In the genomic region with DNA sequence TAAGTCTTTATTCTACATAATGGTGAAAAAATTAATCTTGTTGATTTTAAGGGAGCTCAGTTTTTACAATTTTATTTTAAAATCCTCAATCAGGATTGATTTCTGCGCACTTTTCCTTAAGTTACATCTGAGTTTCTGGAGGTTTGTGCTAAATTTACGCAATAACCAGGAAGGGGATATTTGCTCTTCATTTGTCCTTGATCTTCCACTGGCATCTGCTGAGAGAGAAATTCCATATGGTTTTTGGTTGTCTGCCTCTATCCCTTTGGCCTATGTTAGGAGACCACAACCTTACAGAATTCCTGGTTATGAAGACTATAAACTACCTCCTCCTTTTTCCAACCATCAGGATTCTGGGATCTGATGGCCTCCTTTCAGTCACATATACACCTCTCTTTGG, we compare ENCODE assay signal across 26 cellular contexts. TPM values are rescaled to one million over a fixed set of nuclear protein-coding genes. Genes with fewer than 3 reads are reported as not detected.
DNase-seq lines count a peak whose midpoint lies in the region; ATAC-seq, FAIRE-seq and TF ChIP-seq lines count a peak whose summit lies in the region.
"Had no signal": no experiment of that assay in that cellular context is flagged by ENCODE, and none has a peak within 500 bp of the region (broad histone marks: within the 10 kb centered on the region; RNA-seq: fewer than 3 reads in every experiment).

No MANE protein-coding gene starts in this region.

- TF ChIP-seq CTCF in HepG2 (CRISPR knock-in tag; IDR thresholded peaks at IDR 0.05), result no peak
- no peak for TF ChIP-seq CTCF in right lobe of liver (IDR thresholded peaks at IDR 0.05)
- no peak for TF ChIP-seq CTCF in K562 (IDR thresholded peaks at IDR 0.05 in 2 of 3, conservative IDR thresholded peaks at IDR 0.05 in 1 of 3; ENCODE audit: insufficient read depth in 2 of 3, low read depth in 1 of 3, low read length in 3 of 3)
- TF ChIP-seq CTCF in keratinocyte (optimal IDR thresholded peaks at IDR 0.05 in 1 of 3, IDR thresholded peaks at IDR 0.05 in 1 of 3, conservative IDR thresholded peaks at IDR 0.05 in 1 of 3; ENCODE audit: extremely low read depth in 1 of 3, insufficient read depth in 2 of 3, low read length in 3 of 3), result no peak
- TF ChIP-seq CTCF in neural progenitor cell (IDR thresholded peaks at IDR 0.05), result no peak
- TF ChIP-seq CTCF in testis (IDR thresholded peaks at IDR 0.05), result no peak

- H3K27ac Mint-ChIP-seq in neural progenitor cell, result no peak overlapping the region
- H3K27ac Mint-ChIP-seq: CD4-positive, CD25-positive, alpha-beta regulatory T cell; CD8-positive, alpha-beta memory T cell had no signal

- H3K4me3 ChIP-seq in HepG2 (replicated peaks in 1 of 3; ENCODE audit: insufficient read depth in 1 of 3, low read depth in 2 of 3, low read length in 3 of 3), result no peak overlapping the region
- no peak overlapping the region for H3K4me3 ChIP-seq in right lobe of liver
- H3K4me3 ChIP-seq in K562, result no peak overlapping the region
- H3K4me3 ChIP-seq in keratinocyte (ENCODE audit: control insufficient read depth in 2 of 3, extremely low read depth in 1 of 3, insufficient read depth in 2 of 3, low read depth in 1 of 3, low read length in 3 of 3), result no peak overlapping the region
- no peak overlapping the region for H3K4me3 ChIP-seq in neural progenitor cell
- no peak overlapping the region for H3K4me3 ChIP-seq in testis
- H3K4me3 ChIP-seq: BLaER1, GM12878 had no signal

- H3K27me3 ChIP-seq in HepG2 (ENCODE audit: control insufficient read depth in 1 of 2, insufficient read depth in 2 of 2, low read length in 2 of 2), result no peaks in the 10 kb centered on the region
- no peaks in the 10 kb centered on the region for H3K27me3 ChIP-seq in right lobe of liver
- no peaks in the 10 kb centered on the region for H3K27me3 ChIP-seq in K562 (ENCODE audit: control insufficient read depth in 2 of 2, insufficient read depth in 2 of 2, low read length in 2 of 2)
- no peaks in the 10 kb centered on the region for H3K27me3 ChIP-seq in keratinocyte (ENCODE audit: control insufficient read depth, extremely low read depth, insufficient read depth, low read length)
- no peaks in the 10 kb centered on the region for H3K27me3 ChIP-seq in neural progenitor cell
- no peaks in the 10 kb centered on the region for H3K27me3 ChIP-seq in testis
- H3K27me3 ChIP-seq: BLaER1 had no signal

- TF ChIP-seq EP300 in HepG2 (IDR thresholded peaks at IDR 0.05; ENCODE audit: low read depth in 2 of 2, low read length in 2 of 2), result no peak
- TF ChIP-seq EP300 in HepG2 (CRISPR knock-in tag; IDR thresholded peaks at IDR 0.05; ENCODE audit: borderline replicate concordance), result no peak
- TF ChIP-seq EP300 in K562 (IDR thresholded peaks at IDR 0.05; ENCODE audit: low read length), result no peak

- no peaks in the 10 kb centered on the region for H3K9me3 ChIP-seq in HepG2 (ENCODE audit: low read length)
- no peaks in the 10 kb centered on the region for H3K9me3 ChIP-seq in right lobe of liver
- no peaks in the 10 kb centered on the region for H3K9me3 ChIP-seq in K562 (replicated peaks; ENCODE audit: control insufficient read depth, insufficient read depth, low read depth, low read length)
- H3K9me3 ChIP-seq in keratinocyte (ENCODE audit: control insufficient read depth, low read depth, low read length), result no peaks in the 10 kb centered on the region
- no peaks in the 10 kb centered on the region for H3K9me3 ChIP-seq in neural progenitor cell (ENCODE audit: low read depth)
- no peaks in the 10 kb centered on the region for H3K9me3 ChIP-seq in testis
- H3K9me3 ChIP-seq: BE2C, BLaER1 had no signal

- CTCF ChIA-PET in HepG2 (lab: Yijun Ruan, JAX; ENCODE audit: low intra/inter-chr PET ratio, low total read pairs), result no interaction called here
- CTCF ChIA-PET in K562 (lab: Yijun Ruan, JAX; ENCODE audit: low intra/inter-chr PET ratio), result no interaction called here

- H3K4me2 ChIP-seq in HepG2 (ENCODE audit: low read depth, low read length) (no peak overlapping the region), K562 (ENCODE audit: insufficient read depth, low read length) (no peak overlapping the region), keratinocyte (ENCODE audit: control insufficient read depth, extremely low read depth, insufficient read depth, low read depth, low read length) (no peak overlapping the region), neural progenitor cell (no peak overlapping the region)
- H3K4me2 ChIP-seq: BLaER1 had no signal

- no peaks in the 10 kb centered on the region for H3K9me3 Mint-ChIP-seq in neural progenitor cell
- H3K9me3 Mint-ChIP-seq: CD4-positive, CD25-positive, alpha-beta regulatory T cell; CD8-positive, alpha-beta memory T cell had no signal

- H4K20me1 ChIP-seq in HepG2 (ENCODE audit: insufficient read depth, low read length), result no peaks in the 10 kb centered on the region
- no peaks in the 10 kb centered on the region for H4K20me1 ChIP-seq in K562 (replicated peaks; ENCODE audit: control insufficient read depth, insufficient read depth, low read length)
- H4K20me1 ChIP-seq in keratinocyte (ENCODE audit: control insufficient read depth, extremely low read depth, insufficient read depth, low read length), result no peaks in the 10 kb centered on the region
- H4K20me1 ChIP-seq in neural progenitor cell (ENCODE audit: low read depth), result no peaks in the 10 kb centered on the region
- H4K20me1 ChIP-seq: BLaER1 had no signal

- no peaks in the 10 kb centered on the region for H3K9me1 ChIP-seq in K562 (ENCODE audit: control insufficient read depth, insufficient read depth, low read length)
- H3K9me1 ChIP-seq in keratinocyte (ENCODE audit: control insufficient read depth, extremely low read depth, insufficient read depth, low read length), result no peaks in the 10 kb centered on the region

- H3K9ac ChIP-seq in HepG2 (ENCODE audit: insufficient read depth, low read depth, low read length), result no peak overlapping the region
- no peak overlapping the region for H3K9ac ChIP-seq in K562 (ENCODE audit: insufficient read depth in 1 of 2, low read depth in 2 of 2, low read length in 2 of 2)
- H3K9ac ChIP-seq in keratinocyte (ENCODE audit: control insufficient read depth, extremely low read depth, insufficient read depth, low read length), result no peak overlapping the region
- H3K9ac ChIP-seq in neural progenitor cell, result no peak overlapping the region
- H3K9ac ChIP-seq: BLaER1 had no signal

- no peak overlapping the region for H3K4me3 Mint-ChIP-seq in neural progenitor cell
- H3K4me3 Mint-ChIP-seq: CD14-positive monocyte; CD4-positive, alpha-beta memory T cell; CD4-positive, CD25-positive, alpha-beta regulatory T cell; CD8-positive, alpha-beta memory T cell had no signal

- dilution Hi-C loops in keratinocyte (cut with MboI; ENCODE audit: extremely low pct_ligation_motif_present, low sequenced_read_pairs), result no loop called here

- TF ChIP-seq RAD21 in HepG2 (CRISPR knock-in tag; IDR thresholded peaks at IDR 0.05), result no peak
- no peak for TF ChIP-seq RAD21 in K562 (CRISPR knock-in tag; conservative IDR thresholded peaks at IDR 0.05 in 1 of 2, IDR thresholded peaks at IDR 0.05 in 1 of 2)

- DNase-seq in HepG2 (ENCODE audit: low spot score) (peak; percentile 47), right lobe of liver (no peak), K562 (ENCODE audit: extremely low read depth in 1 of 4, low spot score in 3 of 4) (no peak), keratinocyte (ENCODE audit: low read depth, low spot score) (no peak), neural progenitor cell (ENCODE audit: low spot score) (no peak), testis (no peak)
- DNase-seq: 8988T; ACHN; BE2C; C1 segment of cervical spinal cord; CD4-positive, alpha-beta memory T cell; CD4-positive, CD25-positive, alpha-beta regulatory T cell; CD8-positive, alpha-beta memory T cell; COR-L47; DMS 273 treated with DMSO at 0.1 percent for 48 hours; DMS153; DMS79; DND-41; EL; GDM1 had no signal

- no peaks in the 10 kb centered on the region for H3K79me2 ChIP-seq in HepG2 (ENCODE audit: insufficient read depth, low read length)
- no peaks in the 10 kb centered on the region for H3K79me2 ChIP-seq in K562 (ENCODE audit: control insufficient read depth, insufficient read depth, low read length)
- H3K79me2 ChIP-seq in keratinocyte (ENCODE audit: control insufficient read depth, insufficient read depth, low read length), result no peaks in the 10 kb centered on the region
- H3K79me2 ChIP-seq in neural progenitor cell (ENCODE audit: low read depth), result no peaks in the 10 kb centered on the region

- BruUV-seq in HepG2 (replicated peaks; lab: Mats Ljungman, UMichigan) (no TSS peak), K562 (replicated peaks; lab: Mats Ljungman, UMichigan) (no TSS peak)

- no peak for TF ChIP-seq POLR2A in HepG2 (IDR thresholded peaks at IDR 0.05; ENCODE audit: insufficient read depth in 1 of 2, low read depth in 2 of 2, low read length in 2 of 2)
- TF ChIP-seq POLR2A in right lobe of liver (IDR thresholded peaks at IDR 0.05), result no peak
- TF ChIP-seq POLR2A in K562 (conservative IDR thresholded peaks at IDR 0.05), result no peak
- TF ChIP-seq POLR2A in testis (IDR thresholded peaks at IDR 0.05), result no peak

- ATAC-seq in HepG2, result peak; percentile 67; the same call in 2 of the 3 replicates
- no peak for ATAC-seq in right lobe of liver
- ATAC-seq in K562, result no peak
- no peak for ATAC-seq in SK-N-SH treated with all-trans-retinoic acid at 6 μM for 48 hours
- no peak for ATAC-seq in GM21515 (IDR thresholded peaks at IDR 0.05; ENCODE audit: unreplicated experiment)
- ATAC-seq: GM12878 had no signal

- peaks cover 2% of the 10 kb centered on the region for H3K36me3 Mint-ChIP-seq in neural progenitor cell
- H3K36me3 Mint-ChIP-seq: CD14-positive monocyte; CD4-positive, alpha-beta memory T cell; CD4-positive, CD25-positive, alpha-beta regulatory T cell; CD8-positive, alpha-beta memory T cell had no signal

- H3F3A ChIP-seq in neural progenitor cell (ENCODE audit: low read depth), result no peaks in the 10 kb centered on the region

- intact Hi-C loops in HepG2 (cut with micrococcal nuclease; ENCODE audit: unreplicated experiment) (no loop called here), right lobe of liver (cut with DNase I) (no loop called here), K562 (cut with micrococcal nuclease) (no loop called here), testis (cut with DNase I; ENCODE audit: low total_unique reads) (no loop called here)

- WGBS in HepG2 (ENCODE audit: low lambda C conversion rate), result 96% methylated on average over 2 of the region's 2 CpGs
- WGBS in right lobe of liver (ENCODE audit: insufficient coverage, low coverage, low lambda C conversion rate, missing lambda C conversion rate), result 93% methylated on average over 2 of the region's 2 CpGs
- 84% methylated on average over 2 of the region's 2 CpGs for WGBS in K562 (ENCODE audit: insufficient coverage, low coverage, missing lambda C conversion rate)
- WGBS in testis, 2 donors, result 89 to 94% methylated on average over 2 of the region's 2 CpGs

- H3K4me1 Mint-ChIP-seq in neural progenitor cell, result peaks cover 6% of the 10 kb centered on the region
- H3K4me1 Mint-ChIP-seq: CD4-positive, alpha-beta memory T cell; CD4-positive, CD25-positive, alpha-beta regulatory T cell; CD8-positive, alpha-beta memory T cell had no signal

- FAIRE-seq in HepG2 (lab: Jason Lieb, UNC) (peak; percentile 73), K562 (lab: Jason Lieb, UNC) (no peak), keratinocyte (lab: Jason Lieb, UNC) (peak; percentile 32)
- FAIRE-seq: GM12878, GM18507 had no signal

- in situ Hi-C loops in HepG2 (cut with HindIII; ENCODE audit: extremely low pct_ligation_motif_present, low pct_unique_long_range_greater_than_20kb) (no loop called here), K562 (cut with MboI) (no loop called here)

- no peaks in the 10 kb centered on the region for H3K36me3 ChIP-seq in HepG2 (replicated peaks in 1 of 2; ENCODE audit: control insufficient read depth in 1 of 2, insufficient read depth in 2 of 2, low read length in 2 of 2)
- H3K36me3 ChIP-seq in right lobe of liver, result no peaks in the 10 kb centered on the region
- H3K36me3 ChIP-seq in K562 (ENCODE audit: control insufficient read depth, insufficient read depth, low read length), result no peaks in the 10 kb centered on the region
- no peaks in the 10 kb centered on the region for H3K36me3 ChIP-seq in keratinocyte (ENCODE audit: control insufficient read depth in 2 of 2, extremely low read depth in 1 of 2, insufficient read depth in 2 of 2, low read length in 2 of 2)
- no peaks in the 10 kb centered on the region for H3K36me3 ChIP-seq in neural progenitor cell
- H3K36me3 ChIP-seq in testis (ENCODE audit: low read depth, missing control alignments), result no peaks in the 10 kb centered on the region
- H3K36me3 ChIP-seq: BE2C, BLaER1 had no signal

- peaks cover 9% of the 10 kb centered on the region for H3K4me1 ChIP-seq in HepG2 (ENCODE audit: insufficient read depth, low read length)
- H3K4me1 ChIP-seq in right lobe of liver, result no peaks in the 10 kb centered on the region
- no peaks in the 10 kb centered on the region for H3K4me1 ChIP-seq in K562 (replicated peaks in 1 of 2; ENCODE audit: control insufficient read depth in 2 of 2, insufficient read depth in 2 of 2, low read length in 2 of 2)
- H3K4me1 ChIP-seq in keratinocyte (ENCODE audit: control insufficient read depth, extremely low read depth, insufficient read depth, low read length), result no peaks in the 10 kb centered on the region
- peaks cover 12% of the 10 kb centered on the region for H3K4me1 ChIP-seq in neural progenitor cell
- no peaks in the 10 kb centered on the region for H3K4me1 ChIP-seq in testis
- H3K4me1 ChIP-seq: BE2C, BLaER1 had no signal

- peaks cover 3% of the 10 kb centered on the region for H3K27me3 Mint-ChIP-seq in neural progenitor cell (ENCODE audit: insufficient read depth, low read depth)

- H3K27ac ChIP-seq in HepG2 (ENCODE audit: extremely low read length, insufficient read depth, low read length) (no peak overlapping the region), right lobe of liver (no peak overlapping the region), K562 (ENCODE audit: extremely low read depth, low read depth, low read length) (no peak overlapping the region), keratinocyte (ENCODE audit: control insufficient read depth, insufficient read depth, low read length) (no peak overlapping the region), neural progenitor cell (no peak overlapping the region), testis (no peak overlapping the region)
- H3K27ac ChIP-seq: BLaER1 had no signal

- POLR2A ChIA-PET in HepG2 (lab: Yijun Ruan, JAX), result no interaction called here
- POLR2A ChIA-PET in K562 (lab: Yijun Ruan, JAX), result interaction anchor here (1.2 kb wide), 1 partner anchor 9 kb away, joined by 3 read pairs; no protein-coding TSS in a partner anchor

- H2AFZ ChIP-seq in HepG2 (ENCODE audit: low read length) (no peak overlapping the region), K562 (ENCODE audit: low read depth, low read length) (0 out of 2 replicates have a peak overlapping the region, but pooled peaks have one; percentile 18), keratinocyte (ENCODE audit: control insufficient read depth, low read length) (no peak overlapping the region), neural progenitor cell (replicated peaks) (peak overlapping the region; percentile 17)

RNA-seq across cellular contexts. Expression of gene CDK6, which starts 20.1 kb away (rescaled TPM):
- 90.8 and 134 TPM in 2 replicates for total RNA-seq in HepG2 (2016; rRNA removed; fragmentation: Illumina TruSeq; extraction: Trizol)
- total RNA-seq in HepG2 (2016; cell fraction: cytosol; rRNA removed; fragmentation: Illumina TruSeq; extraction: Trizol; ENCODE audit: low read depth), result 5.1 and 5.5 TPM in 2 replicates
- total RNA-seq in HepG2 (2016; cell fraction: insoluble cytoplasmic fraction; rRNA removed; fragmentation: Illumina TruSeq; extraction: Trizol), result 84.9 and 123 TPM in 2 replicates
- total RNA-seq in HepG2 (2016; cell fraction: membrane; rRNA removed; fragmentation: Illumina TruSeq; extraction: Trizol), result 29.2 and 30.5 TPM in 2 replicates
- total RNA-seq in HepG2 (2016; cell fraction: nucleus; rRNA removed; fragmentation: Illumina TruSeq; extraction: Trizol), result 119 and 130 TPM in 2 replicates
- polyA plus RNA-seq in HepG2 (2011; rRNA removed), result 25.6 and 34.6 TPM in 2 replicates
- 18.5 and 23.7 TPM in 2 replicates for polyA plus RNA-seq in HepG2 (2011; cell fraction: cytosol; rRNA removed)
- polyA plus RNA-seq in HepG2 (2011; cell fraction: nucleus; rRNA removed), result 43.9 and 53.9 TPM in 2 replicates
- polyA plus RNA-seq in HepG2 (2012), result 20.9 and 27.3 TPM in 2 replicates
- polyA plus RNA-seq in HepG2 (2016; cell fraction: cytosol; fragmentation: Illumina TruSeq; extraction: Trizol; ENCODE audit: low read depth), result 1.4 and 1.7 TPM in 2 replicates
- 58.7 and 59.6 TPM in 2 replicates for polyA plus RNA-seq in HepG2 (2016; cell fraction: insoluble cytoplasmic fraction; fragmentation: Illumina TruSeq; extraction: Trizol; ENCODE audit: low read depth)
- polyA plus RNA-seq in HepG2 (2016; cell fraction: membrane; fragmentation: Illumina TruSeq; extraction: Trizol; ENCODE audit: low read depth), result 5.4 and 5.9 TPM in 2 replicates
- polyA plus RNA-seq in HepG2 (2016; cell fraction: nucleus; fragmentation: Illumina TruSeq; extraction: Trizol; ENCODE audit: insufficient read depth, low read depth), result 40.3 and 43.1 TPM in 2 replicates
- 69.1 and 135 TPM in 2 replicates for polyA minus RNA-seq in HepG2 (2011; rRNA and poly(A)+ RNA removed; ENCODE audit: low replicate concordance)
- 85.6 and 90.1 TPM in 2 replicates for polyA minus RNA-seq in HepG2 (2011; cell fraction: cytosol; rRNA and poly(A)+ RNA removed)
- polyA minus RNA-seq in HepG2 (2011; cell fraction: nucleus; rRNA and poly(A)+ RNA removed), result 219 and 264 TPM in 2 replicates
- 10 to 100 TPM in 5 of 6 experiments, 1 to 10 TPM in 1; 6.9 to 23.7 (median 17.0) TPM for total RNA-seq in right lobe of liver
- 85.3 and 114 TPM in 2 replicates for total RNA-seq in K562 (2011; cell fraction: chromatin; rRNA removed; ENCODE audit: low replicate concordance)
- total RNA-seq in K562 (2011; cell fraction: nucleolus; rRNA removed), result 56.5 and 61.6 TPM in 2 replicates
- total RNA-seq in K562 (2011; cell fraction: nucleoplasm; rRNA removed), result 58.1 and 77.3 TPM in 2 replicates
- 90.8 and 91.6 TPM in 2 replicates for total RNA-seq in K562 (2014; rRNA removed)
- 77.8 and 81.9 TPM in 2 replicates for total RNA-seq in K562 (2014; rRNA removed; fragmentation: Illumina TruSeq; extraction: Trizol)
- total RNA-seq in K562 (2015; rRNA removed; fragmentation: Illumina TruSeq; extraction: Trizol), result 62.2 and 63.9 TPM in 2 replicates
- 97.9 and 109 TPM in 2 replicates for total RNA-seq in K562 (2021)
- polyA plus RNA-seq in K562 (2011; rRNA removed), result 37.2 and 39.0 TPM in 2 replicates
- 26.0 and 31.7 TPM in 2 replicates for polyA plus RNA-seq in K562 (2011; cell fraction: cytosol; rRNA removed)
- 39.8 and 46.6 TPM in 2 replicates for polyA plus RNA-seq in K562 (2011; cell fraction: nucleus; rRNA removed)
- 14.5 and 19.6 TPM in 2 replicates for polyA plus RNA-seq in K562 (2012)
- polyA plus RNA-seq in K562 (2014; fragmentation: Illumina TruSeq; extraction: Trizol), result 37.1 and 44.4 TPM in 2 replicates
- polyA plus RNA-seq in K562 (2014; fragmentation: Nextera tagmentation; extraction: Ambion mirVana), result 10 to 100 TPM in 1 of 2 experiments, 1 to 10 TPM in 1; 7.6 to 15.0 TPM
- polyA plus RNA-seq in K562 (2014; rRNA removed), result 24.5 and 27.3 TPM in 2 replicates
- polyA minus RNA-seq in K562 (2011; rRNA and poly(A)+ RNA removed), result 108 and 112 TPM in 2 replicates
- 119 and 123 TPM in 2 replicates for polyA minus RNA-seq in K562 (2011; cell fraction: cytosol; rRNA and poly(A)+ RNA removed)
- 84.6 and 94.7 TPM in 2 replicates for polyA minus RNA-seq in K562 (2011; cell fraction: nucleus; rRNA and poly(A)+ RNA removed)
- 39.1 to 68.6 TPM (median 53.5 TPM) in 3 replicates for polyA plus RNA-seq in keratinocyte
- 14.0 TPM for polyA plus RNA-seq in keratinocyte (2011; ENCODE audit: low read depth)
- polyA plus RNA-seq in keratinocyte (2011; cell fraction: cytosol; rRNA removed), result 36.9 and 54.9 TPM in 2 replicates
- 83.0 and 86.9 TPM in 2 replicates for polyA plus RNA-seq in keratinocyte (2011; cell fraction: nucleus; rRNA removed)
- polyA plus RNA-seq in keratinocyte (2012; ENCODE audit: low replicate concordance), result 16.7 and 45.7 TPM in 2 replicates
- polyA minus RNA-seq in keratinocyte, result 147 to 201 TPM (median 184 TPM) in 3 replicates
- polyA minus RNA-seq in keratinocyte (2011; cell fraction: cytosol; rRNA and poly(A)+ RNA removed), result 165 TPM
- polyA minus RNA-seq in keratinocyte (2011; cell fraction: nucleus; rRNA and poly(A)+ RNA removed), result 224 and 339 TPM in 2 replicates
- total RNA-seq in neural progenitor cell (ENCODE audit: low replicate concordance), result 3.6 and 6.0 TPM in 2 replicates
- total RNA-seq in testis, result 10 to 100 TPM; 22.8 to 31.6 TPM
- polyA plus RNA-seq in testis (ENCODE audit: insufficient read depth, low read depth, low replicate concordance), result 21.1 TPM

Comparison
In these comparisons a context has a peak if more than half of its experiments do, and no peak if none do; other contexts are left out.
1. H2AFZ ChIP-seq: peak in K562 (single experiment) and neural progenitor cell (single experiment); none in HepG2 (single experiment) and keratinocyte (single experiment).
2. Of the 241 proteins assayed by ChIP-seq in both HepG2 and K562: peak only in HepG2: CEBPB, CEBPG, GATAD2A and HDAC1; only in K562: none; in both: none; in neither: 236; mixed calls (peak in some experiments, not most) for 1.